Comparison of ENCODE assay signal across 8 cellular contexts in the genomic region with DNA sequence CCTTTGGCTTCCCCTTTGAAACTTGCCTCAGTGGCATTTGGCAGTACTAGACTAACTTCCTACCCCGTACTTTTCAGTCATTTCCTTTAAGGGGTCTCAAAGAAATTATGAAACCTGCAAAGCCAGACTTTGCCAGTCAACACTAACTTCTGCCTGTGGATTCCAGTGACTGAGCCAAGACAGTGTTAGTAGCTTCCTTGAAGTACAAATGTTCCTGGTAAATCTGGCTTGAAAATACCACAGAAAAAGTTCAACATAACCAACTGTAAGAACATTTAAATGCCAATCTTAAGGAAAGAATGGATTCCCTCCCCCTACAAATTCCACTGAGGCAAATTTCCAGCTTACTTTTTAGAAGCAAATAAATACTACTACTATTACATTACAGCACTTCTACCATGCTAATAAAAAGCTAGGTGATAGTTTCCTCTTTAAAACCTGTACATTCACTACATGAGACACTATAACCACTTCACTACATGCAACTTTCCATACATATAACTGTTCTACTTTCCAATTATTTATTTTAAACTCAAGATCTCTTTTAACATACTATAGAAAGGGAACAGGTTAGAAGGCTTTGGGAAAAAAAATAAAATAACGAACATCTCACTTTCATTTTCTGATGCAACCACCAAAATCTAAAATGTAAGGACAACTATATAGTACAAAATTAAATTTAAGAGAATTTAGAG. TPM values are rescaled to one million over a fixed set of nuclear protein-coding genes. Genes with fewer than 3 reads are reported as not detected.
DNase-seq lines count a peak whose midpoint lies in the region; ATAC-seq and TF ChIP-seq lines count a peak whose summit lies in the region.

No MANE protein-coding gene starts in this region.

- no peaks in the 10 kb centered on the region for H4K20me1 ChIP-seq in MM.1S (ENCODE audit: insufficient read depth, low read length)

- no peak for TF ChIP-seq CTCF in MM.1S (IDR thresholded peaks at IDR 0.05; ENCODE audit: low read length)

- peak in 1 of 5 donors; percentile 22 for DNase-seq in CD4-positive, alpha-beta memory T cell
- peak; percentile 9 for DNase-seq in MM.1S
- no peak for DNase-seq in effector memory CD4-positive, alpha-beta T cell
- DNase-seq in stimulated activated CD4-positive, alpha-beta T cell treated with anti-CD3 and anti-CD28 coated beads, Interleukin-12 subunit alpha, Interleukin-12 subunit beta, amount 100 ng/mL, for 4 hours: no peak
- no peak for DNase-seq in stimulated activated CD4-positive, alpha-beta T cell treated with anti-CD3 and anti-CD28 coated beads, Interleukin-1b, Interleukin-23, amount 100 ng/mL, for 48 hours
- no peak for DNase-seq in middle frontal gyrus (ENCODE audit: extremely low spot score, low spot score)

- H2AFZ ChIP-seq in MM.1S (ENCODE audit: low read length) (no peak overlapping the region), neuron (ENCODE audit: low read depth, low read length) (no peak overlapping the region)

- no peaks in the 10 kb centered on the region for H3K36me3 ChIP-seq in CD4-positive, alpha-beta memory T cell (ENCODE audit: insufficient read depth, low read length)
- H3K36me3 ChIP-seq in MM.1S (replicated peaks; ENCODE audit: insufficient read depth, low read length): no peaks in the 10 kb centered on the region
- H3K36me3 ChIP-seq in effector memory CD4-positive, alpha-beta T cell (ENCODE audit: control insufficient read depth, insufficient read depth, low read length): no peaks in the 10 kb centered on the region
- H3K36me3 ChIP-seq in neuron (ENCODE audit: insufficient read depth, low read length): peaks cover 7% of the 10 kb centered on the region

- peak overlapping the region; percentile 92 to 99 (median 98) for H3K4me3 Mint-ChIP-seq in CD4-positive, alpha-beta memory T cell

- H3K4me2 ChIP-seq in MM.1S (ENCODE audit: low read depth, low read length): peak overlapping the region; percentile 91

- peak overlapping the region; percentile 74 for H3K9ac ChIP-seq in MM.1S (ENCODE audit: low read length)

- H3K79me2 ChIP-seq in MM.1S (ENCODE audit: low read length): peaks cover 72% of the 10 kb centered on the region

- H3K9me3 ChIP-seq in CD4-positive, alpha-beta memory T cell (ENCODE audit: control insufficient read depth in 1 of 2, low read length in 2 of 2): no peaks in the 10 kb centered on the region
- H3K9me3 ChIP-seq in MM.1S (replicated peaks; ENCODE audit: insufficient read depth, low read length) (no peaks in the 10 kb centered on the region), neuron (ENCODE audit: low read length) (no peaks in the 10 kb centered on the region)
- no peaks in the 10 kb centered on the region for H3K9me3 ChIP-seq in effector memory CD4-positive, alpha-beta T cell (ENCODE audit: control insufficient read depth, low read length)

- no peak for ATAC-seq in GM19452 (IDR thresholded peaks at IDR 0.05; ENCODE audit: unreplicated experiment)

- H3K9me2 ChIP-seq in MM.1S (replicated peaks; ENCODE audit: insufficient read depth, low read length): no peaks in the 10 kb centered on the region

- peak overlapping the region; percentile 88 for H3K27ac ChIP-seq in CD4-positive, alpha-beta memory T cell (ENCODE audit: low read depth, low read length)
- peak overlapping the region; percentile 62; the same call in 1 of the 2 replicates for H3K27ac ChIP-seq in MM.1S (ENCODE audit: low read length)
- peak overlapping the region; percentile 94 for H3K27ac ChIP-seq in effector memory CD4-positive, alpha-beta T cell (ENCODE audit: insufficient read depth, low read length, poor library complexity, severe bottlenecking)

- H3K27me3 Mint-ChIP-seq in CD4-positive, alpha-beta memory T cell: no peaks in the 10 kb centered on the region

- CTCF ChIA-PET in CD4-positive, alpha-beta memory T cell (lab: Charles Lee; ENCODE audit: partially characterized antibody): interaction anchor here (0.8 to 3.2 kb wide), 2 partner anchors 44 to 186 kb away, joined by 4 to 24 read pairs; no protein-coding TSS in a partner anchor

- peaks cover 70% of the 10 kb centered on the region for H3K4me1 ChIP-seq in CD4-positive, alpha-beta memory T cell (ENCODE audit: insufficient read depth, low read length)
- peaks cover 24% of the 10 kb centered on the region for H3K4me1 ChIP-seq in MM.1S (ENCODE audit: low read length)
- H3K4me1 ChIP-seq in effector memory CD4-positive, alpha-beta T cell (ENCODE audit: control insufficient read depth, insufficient read depth, low read length, poor library complexity, severe bottlenecking): peaks cover 16% of the 10 kb centered on the region
- H3K4me1 ChIP-seq in neuron (ENCODE audit: insufficient read depth, low read length): peaks cover 29% of the 10 kb centered on the region

- H3F3A ChIP-seq in MM.1S (ENCODE audit: insufficient read depth, low read length): peaks cover 23% of the 10 kb centered on the region

- peak overlapping the region; percentile 61 to 81 for H3K4me3 ChIP-seq in CD4-positive, alpha-beta memory T cell (ENCODE audit: low read length in 2 of 2)
- H3K4me3 ChIP-seq in MM.1S (ENCODE audit: low read length): peak overlapping the region; percentile 96
- H3K4me3 ChIP-seq in effector memory CD4-positive, alpha-beta T cell (ENCODE audit: insufficient read depth, low read depth, low read length, poor library complexity, severe bottlenecking): peak overlapping the region; percentile 94
- peak overlapping the region; percentile 82 for H3K4me3 ChIP-seq in neuron (ENCODE audit: low read length)

- peak overlapping the region; percentile 74 to 99 (median 89) for H3K27ac Mint-ChIP-seq in CD4-positive, alpha-beta memory T cell

- no peaks in the 10 kb centered on the region for H3K27me3 ChIP-seq in CD4-positive, alpha-beta memory T cell (ENCODE audit: insufficient read depth, low read length)
- H3K27me3 ChIP-seq in MM.1S (replicated peaks; ENCODE audit: insufficient read depth, low read length) (no peaks in the 10 kb centered on the region), neuron (ENCODE audit: insufficient read depth, low read length) (no peaks in the 10 kb centered on the region)
- no peaks in the 10 kb centered on the region for H3K27me3 ChIP-seq in effector memory CD4-positive, alpha-beta T cell (replicated peaks; ENCODE audit: control insufficient read depth, insufficient read depth, low read length, poor library complexity, severe bottlenecking)

- peaks cover 39 to 62% (median 44%) of the 10 kb centered on the region in 4 donors for H3K4me1 Mint-ChIP-seq in CD4-positive, alpha-beta memory T cell

- POLR2A ChIA-PET in CD4-positive, alpha-beta memory T cell (lab: Charles Lee; ENCODE audit: partially characterized antibody): interaction anchor here (0.6 to 5.1 kb wide), 14 partner anchors 8 to 382 kb away, joined by 3 to 51 read pairs (median 4); no protein-coding TSS in a partner anchor

- intact Hi-C loops in CD4-positive, alpha-beta memory T cell (cut with micrococcal nuclease): loop anchor here (2.0 to 10.0 kb wide), 8 partner anchors 17 to 1083 kb away; partner anchors contain the start of gene ACTR2

- H3K9me3 Mint-ChIP-seq in CD4-positive, alpha-beta memory T cell: peaks cover 0 to 2% (median 0%) of the 10 kb centered on the region in 8 donors

- peaks cover 8 to 16% of the 10 kb centered on the region in 2 donors for H3K36me3 Mint-ChIP-seq in CD4-positive, alpha-beta memory T cell

RNA-seq across cellular contexts. Expression of gene PELI1, which starts 2.4 kb away (rescaled TPM):
- 10 to 100 TPM; 36.7 to 40.5 TPM for total RNA-seq in CD4-positive, alpha-beta memory T cell
- 10 to 100 TPM; 11.3 to 15.4 TPM for polyA plus RNA-seq in CD4-positive, alpha-beta memory T cell
